In the genomic region with DNA sequence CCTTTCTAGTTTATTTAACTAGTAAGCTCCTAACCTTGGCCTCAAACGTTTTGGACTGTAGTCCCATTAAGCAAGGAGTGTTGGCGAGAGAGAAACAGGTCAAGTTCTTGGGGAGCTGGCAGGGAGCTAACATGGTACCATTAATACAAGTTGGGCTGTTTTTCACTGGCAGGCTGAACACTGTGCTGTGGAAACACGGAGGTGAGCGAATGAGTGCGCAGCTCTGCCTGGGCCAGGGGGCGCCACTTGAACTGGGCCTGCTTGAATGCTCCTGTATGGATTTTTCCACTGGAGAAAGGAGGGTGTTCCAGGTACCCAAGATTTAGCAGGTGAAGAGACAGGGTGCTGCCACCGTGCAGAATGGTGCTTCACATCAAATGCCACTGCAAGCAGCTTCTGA, we compare ENCODE assay signal across 17 cellular contexts. TPM values are rescaled to one million over a fixed set of nuclear protein-coding genes. Genes with fewer than 3 reads are reported as not detected.
DNase-seq lines count a peak whose midpoint lies in the region; ATAC-seq and TF ChIP-seq lines count a peak whose summit lies in the region.
"Had no signal": no experiment of that assay in that cellular context is flagged by ENCODE, and none has a peak within 500 bp of the region (broad histone marks: within the 10 kb centered on the region; RNA-seq: fewer than 3 reads in every experiment).

No MANE protein-coding gene starts in this region.

- no peak overlapping the region for H3K27ac ChIP-seq in breast epithelium
- H3K27ac ChIP-seq in vagina = peak overlapping the region; percentile 37
- H3K27ac ChIP-seq in SJCRH30 = no peak overlapping the region

- peaks cover 16% of the 10 kb centered on the region for H3K4me1 Mint-ChIP-seq in MCF 10A (ENCODE audit: insufficient read depth, unreplicated experiment)
- H3K4me1 Mint-ChIP-seq in activated T-helper 17 cell treated with anti-CD3 and anti-CD28 coated beads, Interleukin-2, amount 50 U/mL, for 72 hours = peaks cover 25% of the 10 kb centered on the region

- CTCF ChIA-PET in MCF 10A (lab: Yijun Ruan, JAX) = interaction anchor here (0.8 to 2.1 kb wide), 3 partner anchors 9 to 50 kb away, joined by 3 to 12 read pairs (median 5); no protein-coding TSS in a partner anchor

- TF ChIP-seq CTCF in MCF 10A (IDR thresholded peaks at IDR 0.05; ENCODE audit: unreplicated experiment) = no peak
- no peak for TF ChIP-seq CTCF in breast epithelium (IDR thresholded peaks at IDR 0.05)
- TF ChIP-seq CTCF in vagina (IDR thresholded peaks at IDR 0.05) = no peak

- H3K9me3 ChIP-seq in breast epithelium (no peaks in the 10 kb centered on the region), vagina (no peaks in the 10 kb centered on the region), SJCRH30 (replicated peaks) (no peaks in the 10 kb centered on the region)
- H3K9me3 ChIP-seq: uterus had no signal

- BruUV-seq in MCF 10A (replicated peaks; lab: Mats Ljungman, UMichigan) = TSS peak; percentile 71

- peaks cover 10% of the 10 kb centered on the region for H3K36me3 Mint-ChIP-seq in MCF 10A (ENCODE audit: insufficient read depth, unreplicated experiment)
- no peaks in the 10 kb centered on the region for H3K36me3 Mint-ChIP-seq in activated T-helper 17 cell treated with anti-CD3 and anti-CD28 coated beads, Interleukin-2, amount 50 U/mL, for 72 hours (ENCODE audit: low read depth)

- H3K27ac Mint-ChIP-seq in MCF 10A (ENCODE audit: low read depth, unreplicated experiment) = peak overlapping the region; percentile 87
- H3K27ac Mint-ChIP-seq in activated T-helper 17 cell treated with anti-CD3 and anti-CD28 coated beads, Interleukin-2, amount 50 U/mL, for 72 hours = peak overlapping the region; percentile 85
- H3K27ac Mint-ChIP-seq: activated naive CD8-positive, alpha-beta T cell treated with anti-CD3 and anti-CD28 coated beads for 36 hours; stimulated activated naive CD8-positive, alpha-beta T cell treated with anti-CD3 and anti-CD28 coated beads, Interleukin-15, Interleukin-2, amounts not matched to agents 100 ng/mL and 50 ng/mL, for 24 hours had no signal

- ATAC-seq in activated T-helper 17 cell treated with anti-CD3 and anti-CD28 coated beads, Interleukin-2, amount 50 U/mL, for 72 hours (replicated peaks) = no peak
- ATAC-seq in GM18867 (IDR thresholded peaks at IDR 0.05; ENCODE audit: unreplicated experiment) = no peak

- DNase-seq in MCF 10A (ENCODE audit: unreplicated experiment) = no peak
- no peak for DNase-seq in breast epithelium (ENCODE audit: low spot score in 2 of 2)
- DNase-seq in iPS-NIHi7 (ENCODE audit: extremely low spot score) = peak; percentile 35
- no peak for DNase-seq in vagina (ENCODE audit: extremely low spot score in 2 of 2)
- DNase-seq in NCI-H128 (lab: John Stamatoyannopoulos, UW; ENCODE audit: unreplicated experiment) = no peak
- no peak for DNase-seq in SJCRH30
- DNase-seq: activated CD4-positive, alpha-beta T cell treated with anti-CD3 and anti-CD28 coated beads for 4 hours; activated naive CD8-positive, alpha-beta T cell treated with anti-CD3 and anti-CD28 coated beads for 36 hours; activated T-cell treated with anti-CD3 and anti-CD28 coated beads, Interleukin-2, amount 50 U/mL, for 1 hour; central memory CD4-positive, alpha-beta T cell; NCI-H1694 treated with DMSO at 0.1 percent for 48 hours; NCI-H446 treated with DMSO at 0.1 percent for 48 hours; stimulated activated CD4-positive, alpha-beta T cell treated with anti-CD3 and anti-CD28 coated beads, Interleukin-12 subunit alpha, Interleukin-12 subunit beta, amount 100 ng/mL, for 4 hours; uterus had no signal

- H3K4me3 Mint-ChIP-seq in MCF 10A (ENCODE audit: unreplicated experiment) = no peak overlapping the region
- peak overlapping the region; percentile 57 for H3K4me3 Mint-ChIP-seq in activated T-helper 17 cell treated with anti-CD3 and anti-CD28 coated beads, Interleukin-2, amount 50 U/mL, for 72 hours
- H3K4me3 Mint-ChIP-seq: activated naive CD8-positive, alpha-beta T cell treated with anti-CD3 and anti-CD28 coated beads for 36 hours; stimulated activated naive CD8-positive, alpha-beta T cell treated with anti-CD3 and anti-CD28 coated beads, Interleukin-15, Interleukin-2, amounts not matched to agents 100 ng/mL and 50 ng/mL, for 24 hours had no signal

- POLR2A ChIA-PET in MCF 10A (lab: Yijun Ruan, JAX) = interaction anchor here (0.7 to 1.2 kb wide), 3 partner anchors 8 to 134 kb away, joined by 3 to 4 read pairs (median 3); no protein-coding TSS in a partner anchor

- TF ChIP-seq POLR2A in breast epithelium (IDR thresholded peaks at IDR 0.05) (no peak), vagina (IDR thresholded peaks at IDR 0.05) (no peak)

- H3K27me3 ChIP-seq in breast epithelium (peaks cover 0 to 24% of the 10 kb centered on the region in 2 donors), vagina (no peaks in the 10 kb centered on the region), SJCRH30 (no peaks in the 10 kb centered on the region)
- H3K27me3 ChIP-seq: uterus had no signal

- no peaks in the 10 kb centered on the region for H3K9me3 Mint-ChIP-seq in MCF 10A (ENCODE audit: unreplicated experiment)
- H3K9me3 Mint-ChIP-seq in activated T-helper 17 cell treated with anti-CD3 and anti-CD28 coated beads, Interleukin-2, amount 50 U/mL, for 72 hours = peaks cover 5% of the 10 kb centered on the region

- no peaks in the 10 kb centered on the region for H3K4me1 ChIP-seq in breast epithelium
- H3K4me1 ChIP-seq in vagina = no peaks in the 10 kb centered on the region
- 0 out of 2 replicates have a peak, but pooled peaks cover 2% of the 10 kb centered on the region for H3K4me1 ChIP-seq in SJCRH30
- H3K4me1 ChIP-seq: uterus had no signal

- H3K36me3 ChIP-seq in breast epithelium = no peaks in the 10 kb centered on the region
- no peaks in the 10 kb centered on the region for H3K36me3 ChIP-seq in vagina
- H3K36me3 ChIP-seq in SJCRH30 = no peaks in the 10 kb centered on the region
- H3K36me3 ChIP-seq: uterus had no signal

- intact Hi-C loops in MCF 10A (cut with micrococcal nuclease) (no loop called here), breast epithelium (cut with DNase I; ENCODE audit: low total_unique reads) (no loop called here), vagina (cut with DNase I) (no loop called here)

- H3K27me3 Mint-ChIP-seq in MCF 10A (ENCODE audit: insufficient read depth, unreplicated experiment) = no peaks in the 10 kb centered on the region
- H3K27me3 Mint-ChIP-seq in activated T-helper 17 cell treated with anti-CD3 and anti-CD28 coated beads, Interleukin-2, amount 50 U/mL, for 72 hours = no peaks in the 10 kb centered on the region
- H3K27me3 Mint-ChIP-seq: activated naive CD8-positive, alpha-beta T cell treated with anti-CD3 and anti-CD28 coated beads for 36 hours; stimulated activated naive CD8-positive, alpha-beta T cell treated with anti-CD3 and anti-CD28 coated beads, Interleukin-15, Interleukin-2, amounts not matched to agents 100 ng/mL and 50 ng/mL, for 24 hours had no signal

- no peak overlapping the region for H3K4me3 ChIP-seq in breast epithelium
- H3K4me3 ChIP-seq in vagina = no peak overlapping the region
- H3K4me3 ChIP-seq in SJCRH30 = no peak overlapping the region
- H3K4me3 ChIP-seq: uterus had no signal

RNA-seq across cellular contexts. Expression of a gene that starts 7.4 kb away (rescaled TPM):
- total RNA-seq in MCF 10A (2022) = 160 and 181 TPM in 2 replicates
- 10 to 100 TPM; 43.6 to 64.7 (median 44.5) TPM for total RNA-seq in breast epithelium
- 100 to 1,000 TPM; 102 to 109 TPM for total RNA-seq in activated T-helper 17 cell treated with anti-CD3 and anti-CD28 coated beads, Interleukin-2, amount 50 U/mL, for 72 hours
- 36.8 TPM for total RNA-seq in vagina
- total RNA-seq in SJCRH30 (2014; rRNA removed; shearing (Covaris generic)) = 183 and 196 TPM in 2 replicates
